8 cellular contexts compared by ENCODE assay signal in the genomic region with DNA sequence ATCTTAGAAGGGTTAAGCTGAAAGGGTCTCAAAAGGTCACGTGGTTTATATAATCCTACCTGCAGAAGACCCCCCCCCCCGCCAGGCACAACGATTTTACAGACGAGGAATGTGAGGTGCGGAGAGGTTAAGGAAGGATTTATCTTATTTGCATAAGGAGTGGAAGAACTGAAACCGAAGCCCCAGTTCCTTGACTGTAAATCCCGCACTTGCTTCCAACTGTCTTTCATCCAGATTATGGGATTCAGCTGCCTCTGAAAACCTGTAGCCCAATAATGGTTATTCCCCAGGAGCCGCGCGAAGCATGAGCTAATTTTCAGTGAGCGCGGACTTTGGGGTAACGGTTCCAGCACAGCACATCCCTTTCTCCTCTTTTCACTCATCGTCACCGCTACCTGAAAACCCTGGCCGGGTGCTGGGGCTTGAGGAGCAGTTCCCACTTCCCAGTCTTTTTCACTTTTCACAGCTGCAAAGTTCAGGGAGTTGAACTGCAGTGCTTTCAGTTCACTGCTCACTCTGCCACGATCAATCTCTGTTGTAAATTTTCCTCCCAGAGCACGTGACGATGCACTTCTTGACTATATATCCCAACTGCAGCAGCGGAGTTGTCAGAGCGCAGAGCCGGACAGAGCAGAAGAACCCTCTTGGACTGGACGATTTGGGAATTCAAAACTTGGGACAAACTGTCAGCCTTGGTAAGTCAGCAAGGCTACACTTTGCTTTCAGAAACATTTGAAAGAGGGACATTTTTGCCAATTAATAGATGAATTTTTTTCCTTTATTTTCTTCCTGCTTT. TPM values are rescaled to one million over a fixed set of nuclear protein-coding genes. Genes with fewer than 3 reads are reported as not detected.
A peak's percentile ranks its signal among the peaks of the same experiment; 100 is the strongest.
DNase-seq lines count a peak whose midpoint lies in the region; ATAC-seq and TF ChIP-seq lines count a peak whose summit lies in the region.

TSS of gene KCNE4 (plus strand) at position 611 of the 796 bp plus-strand sequence. CDS start 641 bp downstream, outside the sequence.

- no peak for ATAC-seq in HG02610 (IDR thresholded peaks at IDR 0.05; ENCODE audit: unreplicated experiment)
- ATAC-seq in HG03139 (IDR thresholded peaks at IDR 0.05; ENCODE audit: unreplicated experiment): no peak

- no peak within 1 kb of the TSS for H2BK15ac ChIP-seq in mesendoderm (replicated peaks; ENCODE audit: low read depth)

- H3K4ac ChIP-seq in mesendoderm (ENCODE audit: low read depth, low read length): no peak within 1 kb of the TSS

- H3K4me1 ChIP-seq in breast epithelium: peaks cover 0 to 10% of the 10 kb centered on the region in 2 donors
- peaks cover 19% of the 10 kb centered on the region for H3K4me1 ChIP-seq in smooth muscle cell (ENCODE audit: low read depth)
- no peaks in the 10 kb centered on the region for H3K4me1 ChIP-seq in mesendoderm (ENCODE audit: control insufficient read depth, low read depth, low read length)

- H3K56ac ChIP-seq in mesendoderm (ENCODE audit: low read length): no peak within 1 kb of the TSS

- no peak within 1 kb of the TSS for H2BK5ac ChIP-seq in mesendoderm (ENCODE audit: low read length)

- no peaks in the 10 kb centered on the region for H3K79me1 ChIP-seq in mesendoderm (ENCODE audit: low read length)

- H4K20me1 ChIP-seq in smooth muscle cell (ENCODE audit: low read depth): no peaks in the 10 kb centered on the region

- H3K18ac ChIP-seq in mesendoderm (ENCODE audit: low read length): no peak within 1 kb of the TSS

- H3F3A ChIP-seq in smooth muscle cell (ENCODE audit: low read depth): peaks cover 31% of the 10 kb centered on the region

- WGBS in smooth muscle cell (ENCODE audit: low lambda C conversion rate): 63% methylated on average over 23 of the region's 23 CpGs
- WGBS in mesendoderm (ENCODE audit: extremely low coverage, insufficient coverage, low lambda C conversion rate): no CpG with 5 or more reads among the region's 23 CpGs

- H3K9ac ChIP-seq in smooth muscle cell (ENCODE audit: low read depth) (peak within 1 kb of the TSS; percentile 62), mesendoderm (ENCODE audit: low read length) (no peak within 1 kb of the TSS)

- H3K79me2 ChIP-seq in smooth muscle cell (ENCODE audit: low read depth) (peaks cover 32% of the 10 kb centered on the region), mesendoderm (ENCODE audit: control insufficient read depth, insufficient read depth, low read length) (no peaks in the 10 kb centered on the region)

- H3K36me3 ChIP-seq in breast epithelium (no peaks in the 10 kb centered on the region), smooth muscle cell (ENCODE audit: low read depth) (no peaks in the 10 kb centered on the region), mesendoderm (ENCODE audit: control insufficient read depth, insufficient read depth, low read length) (no peaks in the 10 kb centered on the region)

- H4K8ac ChIP-seq in mesendoderm (ENCODE audit: low read depth, low read length): no peak within 1 kb of the TSS

- no peak within 1 kb of the TSS for H2BK120ac ChIP-seq in mesendoderm (ENCODE audit: low read depth, low read length)

- no peaks in the 10 kb centered on the region for H3K27me3 ChIP-seq in breast epithelium
- no peaks in the 10 kb centered on the region for H3K27me3 ChIP-seq in smooth muscle cell (ENCODE audit: low read depth)
- no peaks in the 10 kb centered on the region for H3K27me3 ChIP-seq in mesendoderm (ENCODE audit: insufficient read depth, low read length, poor library complexity)

- peak within 1 kb of the TSS; percentile 71 to 88 for H3K27ac ChIP-seq in breast epithelium
- peak within 1 kb of the TSS; percentile 91 for H3K27ac ChIP-seq in smooth muscle cell (ENCODE audit: low read depth)
- no peak within 1 kb of the TSS for H3K27ac ChIP-seq in mesendoderm (ENCODE audit: low read depth, low read length)

- H3K23ac ChIP-seq in mesendoderm (ENCODE audit: low read length): no peak within 1 kb of the TSS

- peak within 1 kb of the TSS; percentile 33 for H2AFZ ChIP-seq in smooth muscle cell (ENCODE audit: low read depth)

- no peaks in the 10 kb centered on the region for H3K9me3 ChIP-seq in breast epithelium
- H3K9me3 ChIP-seq in smooth muscle cell (replicated peaks; ENCODE audit: low read depth): no peaks in the 10 kb centered on the region

- H3K4me2 ChIP-seq in smooth muscle cell: peak within 1 kb of the TSS; percentile 80
- no peak within 1 kb of the TSS for H3K4me2 ChIP-seq in mesendoderm (ENCODE audit: low read length)

- intact Hi-C loops in breast epithelium (cut with DNase I; ENCODE audit: low total_unique reads): no loop called here

- TF ChIP-seq CTCF in breast epithelium (IDR thresholded peaks at IDR 0.05) (no peak), smooth muscle cell (IDR thresholded peaks at IDR 0.05; ENCODE audit: borderline replicate concordance, insufficient read depth, poor library complexity, severe bottlenecking) (no peak)

- peak within 1 kb of the TSS; percentile 47 to 66 (median 47) for H3K4me3 ChIP-seq in breast epithelium
- H3K4me3 ChIP-seq in smooth muscle cell: peak within 1 kb of the TSS; percentile 50
- no peak within 1 kb of the TSS for H3K4me3 ChIP-seq in mesendoderm (ENCODE audit: low read length)

- peak; percentile 67 for TF ChIP-seq POLR2A in breast epithelium (IDR thresholded peaks at IDR 0.05)

- peak; percentile 71 for DNase-seq in GM03348 (ENCODE audit: low spot score)
- DNase-seq in breast epithelium (ENCODE audit: low spot score in 2 of 2): no peak
- DNase-seq in left kidney (ENCODE audit: low read depth, low spot score): peak; percentile 85
- no peak for DNase-seq in smooth muscle cell (lab: John Stamatoyannopoulos, UW; ENCODE audit: unreplicated experiment)
- DNase-seq in H4 (ENCODE audit: low spot score): no peak
- no peak for DNase-seq in mesendoderm

- H4K5ac ChIP-seq in mesendoderm (ENCODE audit: low read length): no peak within 1 kb of the TSS

- no peak within 1 kb of the TSS for H2AK5ac ChIP-seq in mesendoderm (ENCODE audit: low read length)

RNA-seq across cellular contexts. Expression of gene KCNE4, which starts in this region (rescaled TPM):
- total RNA-seq in breast epithelium: 10 to 100 TPM in 1 of 3 donors, 1 to 10 TPM in 2; 5.0 to 26.2 (median 9.3) TPM
- total RNA-seq in smooth muscle cell: 36.7 and 52.8 TPM in 2 replicates
- 39.6 and 67.5 TPM in 2 replicates for polyA plus RNA-seq in smooth muscle cell
- total RNA-seq in H4 (2014; rRNA removed; shearing (Covaris generic)): 2.4 and 2.8 TPM in 2 replicates
- polyA plus RNA-seq in mesendoderm (2013, experiment 1 of 2): 0.08 TPM
- polyA plus RNA-seq in mesendoderm (2013, experiment 2 of 2): 0.06 TPM

Comparison
In these comparisons a context has a peak if more than half of its experiments do, and no peak if none do; other contexts are left out.
1. DNase-seq: peak in GM03348 (single experiment) and left kidney (single experiment); none in breast epithelium (0 of 2), smooth muscle cell (single experiment), H4 (single experiment) and mesendoderm (single experiment).